Comparison of ENCODE assay signal across 1 cellular context in the genomic region with DNA sequence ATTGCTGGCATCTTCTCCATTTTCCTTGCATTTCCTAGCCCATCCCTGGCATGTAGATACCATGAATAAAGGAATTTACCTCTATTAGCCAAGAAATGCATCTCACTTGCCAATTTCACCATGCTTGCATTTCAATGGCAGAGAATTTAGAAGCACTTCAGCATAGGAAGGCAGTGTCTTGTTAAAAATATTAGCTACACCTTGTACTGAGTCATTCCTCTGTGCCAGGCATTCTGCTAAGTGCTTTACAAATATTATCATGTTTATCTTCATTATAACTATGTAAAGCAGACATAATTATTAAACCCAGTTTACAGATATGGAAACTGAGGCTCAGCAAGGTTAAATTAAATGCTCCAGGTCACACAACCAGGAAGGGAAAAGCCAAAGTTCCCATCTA.
TF ChIP-seq lines count a peak whose summit lies in the region.

No MANE protein-coding gene starts in this region.

TF ChIP-seq in SK-N-SH, 30 proteins besides CTCF, POLR2A, EP300 and RAD21 (continued from another document):
- TF ChIP-seq, protein P1, sequence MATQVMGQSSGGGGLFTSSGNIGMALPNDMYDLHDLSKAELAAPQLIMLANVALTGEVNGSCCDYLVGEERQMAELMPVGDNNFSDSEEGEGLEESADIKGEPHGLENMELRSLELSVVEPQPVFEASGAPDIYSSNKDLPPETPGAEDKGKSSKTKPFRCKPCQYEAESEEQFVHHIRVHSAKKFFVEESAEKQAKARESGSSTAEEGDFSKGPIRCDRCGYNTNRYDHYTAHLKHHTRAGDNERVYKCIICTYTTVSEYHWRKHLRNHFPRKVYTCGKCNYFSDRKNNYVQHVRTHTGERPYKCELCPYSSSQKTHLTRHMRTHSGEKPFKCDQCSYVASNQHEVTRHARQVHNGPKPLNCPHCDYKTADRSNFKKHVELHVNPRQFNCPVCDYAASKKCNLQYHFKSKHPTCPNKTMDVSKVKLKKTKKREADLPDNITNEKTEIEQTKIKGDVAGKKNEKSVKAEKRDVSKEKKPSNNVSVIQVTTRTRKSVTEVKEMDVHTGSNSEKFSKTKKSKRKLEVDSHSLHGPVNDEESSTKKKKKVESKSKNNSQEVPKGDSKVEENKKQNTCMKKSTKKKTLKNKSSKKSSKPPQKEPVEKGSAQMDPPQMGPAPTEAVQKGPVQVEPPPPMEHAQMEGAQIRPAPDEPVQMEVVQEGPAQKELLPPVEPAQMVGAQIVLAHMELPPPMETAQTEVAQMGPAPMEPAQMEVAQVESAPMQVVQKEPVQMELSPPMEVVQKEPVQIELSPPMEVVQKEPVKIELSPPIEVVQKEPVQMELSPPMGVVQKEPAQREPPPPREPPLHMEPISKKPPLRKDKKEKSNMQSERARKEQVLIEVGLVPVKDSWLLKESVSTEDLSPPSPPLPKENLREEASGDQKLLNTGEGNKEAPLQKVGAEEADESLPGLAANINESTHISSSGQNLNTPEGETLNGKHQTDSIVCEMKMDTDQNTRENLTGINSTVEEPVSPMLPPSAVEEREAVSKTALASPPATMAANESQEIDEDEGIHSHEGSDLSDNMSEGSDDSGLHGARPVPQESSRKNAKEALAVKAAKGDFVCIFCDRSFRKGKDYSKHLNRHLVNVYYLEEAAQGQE (IDR thresholded peaks at IDR 0.05; ENCODE audit: low read depth, low read length): no peak
- no peak for TF ChIP-seq ELF1 (IDR thresholded peaks at IDR 0.05)
- TF ChIP-seq RXRA (IDR thresholded peaks at IDR 0.05; ENCODE audit: borderline replicate concordance, low read depth): no peak
- TF ChIP-seq SIN3A (IDR thresholded peaks at IDR 0.05; ENCODE audit: borderline replicate concordance, low read depth, low read length): no peak
- TF ChIP-seq FOXM1 (IDR thresholded peaks at IDR 0.05; ENCODE audit: low read depth): no peak
